In genomic region chr13:79779061-79779460, GRCh38 we compare ENCODE assay signal across 14 cellular contexts.
DNase-seq lines count a peak whose midpoint lies in the region; ATAC-seq and TF ChIP-seq lines count a peak whose summit lies in the region.
"Had no signal": no experiment of that assay in that cellular context is flagged by ENCODE, and none has a peak within 500 bp of the region (broad histone marks: within the 10 kb centered on the region; RNA-seq: fewer than 3 reads in every experiment).

No MANE protein-coding gene starts in this region.

- peaks cover 14% of the 10 kb centered on the region for H3K9me3 Mint-ChIP-seq in neural progenitor cell
- H3K9me3 Mint-ChIP-seq: CD8-positive, alpha-beta memory T cell had no signal

- ATAC-seq in GM18868 (IDR thresholded peaks at IDR 0.05; ENCODE audit: unreplicated experiment), result peak; percentile 67
- peak; percentile 44 for ATAC-seq in HG02798 (IDR thresholded peaks at IDR 0.05; ENCODE audit: poor library complexity, unreplicated experiment)

- H3K36me3 Mint-ChIP-seq in neural progenitor cell, result peaks cover 13% of the 10 kb centered on the region
- H3K36me3 Mint-ChIP-seq: CD8-positive, alpha-beta memory T cell had no signal

- H3K4me1 ChIP-seq in SJCRH30 (peaks cover 85% of the 10 kb centered on the region), neural progenitor cell (peaks cover 58% of the 10 kb centered on the region)

- H3K4me3 Mint-ChIP-seq in neural progenitor cell, result no peak overlapping the region
- H3K4me3 Mint-ChIP-seq: CD8-positive, alpha-beta memory T cell had no signal

- H4K20me1 ChIP-seq in neural progenitor cell (ENCODE audit: low read depth), result peaks cover 4% of the 10 kb centered on the region

- peak overlapping the region; percentile 56 for H3K4me2 ChIP-seq in neural progenitor cell
- H3K4me2 ChIP-seq: PC-9 had no signal

- H3K9me3 ChIP-seq in SJCRH30 (replicated peaks) (no peaks in the 10 kb centered on the region), neural progenitor cell (ENCODE audit: low read depth) (no peaks in the 10 kb centered on the region)

- no peaks in the 10 kb centered on the region for H3K36me3 ChIP-seq in SJCRH30
- no peaks in the 10 kb centered on the region for H3K36me3 ChIP-seq in neural progenitor cell

- peaks cover 24% of the 10 kb centered on the region for H3F3A ChIP-seq in neural progenitor cell (ENCODE audit: low read depth)

- H3K27ac Mint-ChIP-seq in neural progenitor cell, result peak overlapping the region; percentile 33
- H3K27ac Mint-ChIP-seq: CD8-positive, alpha-beta memory T cell had no signal

- DNase-seq in SJCRH30 (no peak), neural progenitor cell (ENCODE audit: low spot score) (no peak), NCI-H774 (lab: John Stamatoyannopoulos, UW) (no peak), occipital lobe (lab: John Stamatoyannopoulos, UW) (no peak)
- DNase-seq in activated naive CD4-positive, alpha-beta T cell treated with Interleukin-2 at 50 U/mL for 16 hours, result no peak
- DNase-seq: CD8-positive, alpha-beta memory T cell; KG1; NCI-H1105 treated with DMSO at 0.1 percent for 48 hours; NCI-H187; NCI-H446 treated with DMSO at 0.1 percent for 48 hours; NCI-H748 treated with DMSO at 0.1 percent for 48 hours; PC-9 had no signal

- H2AFZ ChIP-seq in neural progenitor cell (replicated peaks), result no peak overlapping the region

- peaks cover 73% of the 10 kb centered on the region for H3K4me1 Mint-ChIP-seq in neural progenitor cell
- H3K4me1 Mint-ChIP-seq: CD8-positive, alpha-beta memory T cell had no signal

- H3K27ac ChIP-seq in SJCRH30 (peak overlapping the region; percentile 96), neural progenitor cell (no peak overlapping the region)
- H3K27ac ChIP-seq: PC-9 had no signal

- no peak for TF ChIP-seq CTCF in neural progenitor cell (IDR thresholded peaks at IDR 0.05)

- no peaks in the 10 kb centered on the region for H3K27me3 Mint-ChIP-seq in neural progenitor cell (ENCODE audit: insufficient read depth, low read depth)
- H3K27me3 Mint-ChIP-seq: CD8-positive, alpha-beta memory T cell had no signal

- H3K27me3 ChIP-seq in SJCRH30 (no peaks in the 10 kb centered on the region), neural progenitor cell (peaks cover 40% of the 10 kb centered on the region)

- H3K79me2 ChIP-seq in neural progenitor cell (ENCODE audit: low read depth), result no peaks in the 10 kb centered on the region

- no peak overlapping the region for H3K4me3 ChIP-seq in SJCRH30
- no peak overlapping the region for H3K4me3 ChIP-seq in neural progenitor cell
- H3K4me3 ChIP-seq: PC-9 had no signal

- no peak overlapping the region for H3K9ac ChIP-seq in neural progenitor cell
